ENCODE assay signal across 14 cellular contexts in the genomic region with DNA sequence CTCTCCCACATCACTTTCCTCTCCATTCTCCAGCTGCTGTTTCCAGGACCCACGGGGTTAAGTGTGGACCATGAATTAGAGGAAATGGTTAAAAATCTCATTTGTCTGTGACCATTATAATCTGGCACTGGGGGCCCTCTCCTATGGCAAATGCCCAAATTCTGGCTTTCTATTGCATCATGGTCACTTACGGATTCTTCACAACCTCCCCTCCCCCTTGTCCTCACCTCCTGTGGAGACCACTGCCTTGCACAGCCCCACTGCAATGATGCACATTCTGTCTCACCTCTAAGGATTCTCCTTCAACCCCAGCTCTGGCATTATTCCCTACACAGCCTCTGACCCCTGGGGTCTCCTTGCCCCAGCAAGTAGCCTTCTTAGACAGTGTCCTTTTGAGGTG.
"Had no signal": no experiment of that assay in that cellular context is flagged by ENCODE, and none has a peak within 500 bp of the region (broad histone marks: within the 10 kb centered on the region; RNA-seq: fewer than 3 reads in every experiment).

No MANE protein-coding gene starts in this region.

- H3K9me3 ChIP-seq: pancreas had no signal

- H3K4me3 Mint-ChIP-seq: activated naive CD8-positive, alpha-beta T cell; brain; central memory CD8-positive, alpha-beta T cell had no signal

- H3K9me3 Mint-ChIP-seq: central memory CD8-positive, alpha-beta T cell had no signal

- H3K27me3 ChIP-seq: pancreas had no signal

- ATAC-seq: left colon had no signal

- H3K27me3 Mint-ChIP-seq: brain had no signal

- H3K4me3 ChIP-seq: pancreas had no signal

- H3K4me1 Mint-ChIP-seq: central memory CD8-positive, alpha-beta T cell had no signal

- DNase-seq: activated CD4-positive, alpha-beta T cell treated with anti-CD3 and anti-CD28 coated beads, Interleukin-2, amount 50 U/mL, for 4 hours; activated CD4-positive, CD25-positive, alpha-beta regulatory T cell treated with anti-CD3 and anti-CD28 coated beads, Interleukin-2, amount 50 U/mL, for 72 hours; activated gamma-delta T cell; activated T-cell treated with anti-CD3 and anti-CD28 coated beads, Interleukin-2, amount 50 U/mL, for 48 hours; amygdala; dermis blood vessel endothelial cell; erythroblast; hypothalamus; left colon; pancreas; stimulated activated CD4-positive, alpha-beta T cell treated with anti-CD3 and anti-CD28 coated beads, Interleukin-4, amount 100 ng/mL, for 1 hour had no signal

- H3K36me3 ChIP-seq: pancreas had no signal

- H3K27ac ChIP-seq: pancreas had no signal

- H3K27ac Mint-ChIP-seq: activated naive CD8-positive, alpha-beta T cell; brain had no signal
